In the genomic region with DNA sequence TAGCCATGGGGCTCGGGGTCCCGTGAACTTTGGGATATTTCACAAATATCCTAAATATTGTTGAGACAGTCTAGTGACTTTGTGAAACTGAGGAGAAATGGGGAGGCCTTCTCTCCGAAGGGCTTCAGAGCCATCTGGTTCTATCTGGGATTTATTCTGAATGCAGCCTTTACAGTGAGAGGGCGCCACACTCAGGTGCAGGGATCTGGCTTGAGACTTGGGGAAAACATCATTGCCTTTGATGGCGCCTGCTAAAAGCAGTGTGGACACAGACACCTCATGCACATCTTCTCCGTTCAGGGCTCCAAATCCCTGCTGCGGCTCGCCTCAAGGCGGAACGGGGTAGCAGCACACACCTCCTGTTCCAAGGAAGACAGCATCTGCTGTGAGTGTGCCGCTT, we compare ENCODE assay signal across 30 cellular contexts. TPM values are rescaled to one million over a fixed set of nuclear protein-coding genes. Genes with fewer than 3 reads are reported as not detected.
A peak's percentile ranks its signal among the peaks of the same experiment; 100 is the strongest.
DNase-seq lines count a peak whose midpoint lies in the region; ATAC-seq and TF ChIP-seq lines count a peak whose summit lies in the region.
"Had no signal": no experiment of that assay in that cellular context is flagged by ENCODE, and none has a peak within 500 bp of the region (broad histone marks: within the 10 kb centered on the region; RNA-seq: fewer than 3 reads in every experiment).

No MANE protein-coding gene starts in this region.

- no peak overlapping the region for H3K27ac Mint-ChIP-seq in endodermal cell
- H3K27ac Mint-ChIP-seq: activated T-helper 1 cell treated with anti-CD3 and anti-CD28 coated beads, Interleukin-12 subunit alpha, Interleukin-12 subunit beta, Interleukin-2, Interleukin-4 antibody, amounts not matched to agents 30 ng/mL and 10 ng/mL and 1 ng/mL, durations not matched to agents 14 hours and 24 hours and 36 hours; stimulated activated naive B cell treated with anti-CD40 and anti-IgM and Interleukin-4, amounts not matched to agents 10 μg/mL and 1 μg/mL and 100 μg/mL, for 72 hours had no signal

- H3K36me3 Mint-ChIP-seq in endodermal cell (ENCODE audit: low read depth): no peaks in the 10 kb centered on the region

- no peaks in the 10 kb centered on the region for H3K9me3 ChIP-seq in OCI-LY1 (ENCODE audit: low read length)
- H3K9me3 ChIP-seq in endodermal cell (ENCODE audit: control insufficient read depth, low read length): no peaks in the 10 kb centered on the region
- H3K9me3 ChIP-seq: heart left ventricle, SJSA1 had no signal

- H3K4me1 Mint-ChIP-seq in endodermal cell: peaks cover 67% of the 10 kb centered on the region

- H3K4me1 ChIP-seq in OCI-LY1 (ENCODE audit: insufficient read depth, low read length, severe bottlenecking) (no peaks in the 10 kb centered on the region), endodermal cell (ENCODE audit: control insufficient read depth, insufficient read depth, low read length) (peaks cover 44% of the 10 kb centered on the region)
- H3K4me1 ChIP-seq: SJSA1 had no signal

- no peak overlapping the region for H3K4me2 ChIP-seq in OCI-LY1 (ENCODE audit: low read length)

- H3K4me3 ChIP-seq in OCI-LY1 (ENCODE audit: low read depth, low read length, poor library complexity, severe bottlenecking) (no peak overlapping the region), endodermal cell (ENCODE audit: low read length) (no peak overlapping the region)
- H3K4me3 ChIP-seq: heart left ventricle, lung, SJSA1 had no signal

- H3K9ac ChIP-seq in OCI-LY1 (ENCODE audit: low read length): no peak overlapping the region
- no peak overlapping the region for H3K9ac ChIP-seq in endodermal cell (ENCODE audit: extremely low read depth, low read length, poor library complexity, severe bottlenecking)

- WGBS in endodermal cell (ENCODE audit: insufficient coverage in 1 of 2, insufficient read length in 1 of 2), 2 experiments: 79 to 81% methylated on average over 11 of the region's 11 CpGs

- H4K20me1 ChIP-seq in OCI-LY1 (ENCODE audit: insufficient read depth, low read length): no peaks in the 10 kb centered on the region

- no peak for ATAC-seq in GM19328 (IDR thresholded peaks at IDR 0.05; ENCODE audit: unreplicated experiment)
- ATAC-seq in HG02981 (IDR thresholded peaks at IDR 0.05; ENCODE audit: unreplicated experiment): no peak
- ATAC-seq: esophagus mucosa; HCT116; heart left ventricle; stimulated activated naive B cell treated with anti-CD40 and anti-IgM and Interleukin-4, amounts not matched to agents 10 μg/mL and 1 μg/mL and 100 μg/mL, for 72 hours had no signal

- no peak overlapping the region for H2AFZ ChIP-seq in OCI-LY1 (ENCODE audit: low read length)

- H3K79me2 ChIP-seq in OCI-LY1 (ENCODE audit: insufficient read depth, low read length): no peaks in the 10 kb centered on the region

- H3K4me3 Mint-ChIP-seq in endodermal cell: no peak overlapping the region
- H3K4me3 Mint-ChIP-seq: activated T-helper 1 cell treated with anti-CD3 and anti-CD28 coated beads, Interleukin-12 subunit alpha, Interleukin-12 subunit beta, Interleukin-2, Interleukin-4 antibody, amounts not matched to agents 30 ng/mL and 10 ng/mL and 1 ng/mL, durations not matched to agents 14 hours and 24 hours and 36 hours; nephron; stimulated activated naive B cell treated with anti-CD40 and anti-IgM and Interleukin-4, amounts not matched to agents 10 μg/mL and 1 μg/mL and 100 μg/mL, for 72 hours had no signal

- DNase-seq in NCI-H82 (lab: John Stamatoyannopoulos, UW) (peak; percentile 7), NCI-H82 treated with DMSO at 0.1 percent for 48 hours (lab: John Stamatoyannopoulos, UW; ENCODE audit: unreplicated experiment) (no peak), endodermal cell (peak; percentile 79), medulla oblongata (ENCODE audit: extremely low spot score) (no peak)
- DNase-seq in activated CD4-positive, alpha-beta T cell treated with anti-CD3 and anti-CD28 coated beads for 1 hour: no peak
- DNase-seq: activated CD4-positive, alpha-beta T cell treated with anti-CD3 and anti-CD28 coated beads, Interleukin-2, amount 50 U/mL, for 4 hours; activated naive CD4-positive, alpha-beta T cell treated with Interleukin-2 at 50 U/mL for 16 hours; Calu3; cortex of kidney; DMS79 treated with DMSO at 0.1 percent for 48 hours; heart left ventricle; NCI-H1436 treated with DMSO at 0.1 percent for 48 hours; NCI-H2081 treated with DMSO at 0.1 percent for 48 hours; NCI-H226; NCI-H526 treated with DMSO at 0.1 percent for 48 hours; stimulated activated CD4-positive, alpha-beta T cell treated with anti-CD3 and anti-CD28 coated beads, Interleukin-15, amount 100 ng/mL, for 24 hours; stimulated activated naive B cell treated with anti-CD40 and anti-IgM and Interleukin-4, amounts not matched to agents 10 μg/mL and 1 μg/mL and 100 μg/mL, for 72 hours; substantia nigra had no signal

- H3K36me3 ChIP-seq in OCI-LY1 (ENCODE audit: insufficient read depth, low read length): no peaks in the 10 kb centered on the region
- no peaks in the 10 kb centered on the region for H3K36me3 ChIP-seq in endodermal cell (ENCODE audit: control insufficient read depth, insufficient read depth, low read length)
- H3K36me3 ChIP-seq: heart left ventricle, SJSA1 had no signal

- TF ChIP-seq CTCF in OCI-LY1 (IDR thresholded peaks at IDR 0.05; ENCODE audit: low read length) (peak; percentile 29; the same call in 1 of the 2 replicates), endodermal cell (conservative IDR thresholded peaks at IDR 0.05) (peak; percentile 71)

- H3F3A ChIP-seq in OCI-LY1 (ENCODE audit: insufficient read depth, low read length): no peaks in the 10 kb centered on the region

- no peaks in the 10 kb centered on the region for H3K9me2 ChIP-seq in OCI-LY1 (ENCODE audit: low read depth, low read length)

- H3K9me3 Mint-ChIP-seq in endodermal cell: no peaks in the 10 kb centered on the region
- H3K9me3 Mint-ChIP-seq: activated T-helper 1 cell treated with anti-CD3 and anti-CD28 coated beads, Interleukin-12 subunit alpha, Interleukin-12 subunit beta, Interleukin-2, Interleukin-4 antibody, amounts not matched to agents 30 ng/mL and 10 ng/mL and 1 ng/mL, durations not matched to agents 14 hours and 24 hours and 36 hours; nephron; stimulated activated naive B cell treated with anti-CD40 and anti-IgM and Interleukin-4, amounts not matched to agents 10 μg/mL and 1 μg/mL and 100 μg/mL, for 72 hours had no signal

- H3K27me3 Mint-ChIP-seq in endodermal cell (ENCODE audit: insufficient read depth): peaks cover 37% of the 10 kb centered on the region
- H3K27me3 Mint-ChIP-seq: stimulated activated naive B cell treated with anti-CD40 and anti-IgM and Interleukin-4, amounts not matched to agents 10 μg/mL and 1 μg/mL and 100 μg/mL, for 72 hours had no signal

- no peak overlapping the region for H3K27ac ChIP-seq in OCI-LY1 (ENCODE audit: low read depth, low read length, poor library complexity, severe bottlenecking)
- H3K27ac ChIP-seq in endodermal cell (ENCODE audit: low read depth, low read length): no peak overlapping the region
- H3K27ac ChIP-seq: 22Rv1, heart left ventricle, RWPE1, SJSA1 had no signal

- H3K27me3 ChIP-seq in OCI-LY1 (ENCODE audit: insufficient read depth, low read length) (no peaks in the 10 kb centered on the region), endodermal cell (ENCODE audit: control insufficient read depth, insufficient read depth, low read length, poor library complexity, severe bottlenecking) (peaks cover 25% of the 10 kb centered on the region)
- H3K27me3 ChIP-seq: SJSA1 had no signal

RNA-seq across cellular contexts. Expression of a gene that starts 37.2 kb away (rescaled TPM):
- 1 to 10 TPM in 1 of 2 donors, under 1 TPM in 1; 0.81 to 1.5 TPM for total RNA-seq in endodermal cell
- 0.75 TPM for polyA plus RNA-seq in endodermal cell (2013, experiment 1 of 2)
- 0.66 TPM for polyA plus RNA-seq in endodermal cell (2013, experiment 2 of 2)
- total RNA-seq: activated T-helper 1 cell treated with anti-CD3 and anti-CD28 coated beads, Interleukin-12 subunit alpha, Interleukin-12 subunit beta, Interleukin-2, Interleukin-4 antibody, amounts not matched to agents 30 ng/mL and 10 ng/mL and 1 ng/mL, durations not matched to agents 14 hours and 24 hours and 36 hours; Calu3; T-helper 1 cell treated with Interleukin-12 subunit alpha and Interleukin-12 subunit beta and Interleukin-4 antibody, amounts not matched to agents 30 ng/mL and 1 ng/mL, for 36 hours had no signal

Comparison
In these comparisons a context has a peak if more than half of its experiments do, and no peak if none do; other contexts are left out.
1. DNase-seq: peak in NCI-H82 (single experiment) and endodermal cell (single experiment); none in NCI-H82 treated with DMSO at 0.1 percent for 48 hours (single experiment), activated CD4-positive, alpha-beta T cell treated with anti-CD3 and anti-CD28 coated beads for 1 hour (single experiment) and medulla oblongata (single experiment).